1 cellular context compared by ENCODE assay signal in genomic region chr9:135372036-135372435, GRCh38.
TF ChIP-seq lines count a peak whose summit lies in the region.

No MANE protein-coding gene starts in this region.

TF ChIP-seq in H1, 55 proteins besides CTCF, POLR2A, EP300 and RAD21 (continued from another document):
- TF ChIP-seq CHD7 (IDR thresholded peaks at IDR 0.05; ENCODE audit: insufficient replicate concordance, low read length) (no peak), SAP30 (IDR thresholded peaks at IDR 0.05; ENCODE audit: insufficient read depth, insufficient replicate concordance, low read length) (no peak), GABPA (IDR thresholded peaks at IDR 0.05; ENCODE audit: borderline replicate concordance, insufficient read depth, low read length) (no peak), HDAC6 (IDR thresholded peaks at IDR 0.05; ENCODE audit: low read depth, low read length) (no peak), BRCA1 (IDR thresholded peaks at IDR 0.05; ENCODE audit: low read depth, low read length) (no peak), SP1 (IDR thresholded peaks at IDR 0.05; ENCODE audit: low read depth, low read length) (no peak), SP2 (IDR thresholded peaks at IDR 0.05; ENCODE audit: low read length) (no peak), GTF2F1 (IDR thresholded peaks at IDR 0.05; ENCODE audit: borderline replicate concordance, low read depth, low read length) (no peak)
